ENCODE assay signal across 32 cellular contexts in genomic region chr22:21856197-21856596, GRCh38. TPM values are rescaled to one million over a fixed set of nuclear protein-coding genes. Genes with fewer than 3 reads are reported as not detected.
DNase-seq lines count a peak whose midpoint lies in the region; ATAC-seq, FAIRE-seq and TF ChIP-seq lines count a peak whose summit lies in the region.
"Had no signal": no experiment of that assay in that cellular context is flagged by ENCODE, and none has a peak within 500 bp of the region (broad histone marks: within the 10 kb centered on the region; RNA-seq: fewer than 3 reads in every experiment).

No MANE protein-coding gene starts in this region.

- H2AFZ ChIP-seq in GM12878 (ENCODE audit: control insufficient read depth, low read depth, low read length): no peak overlapping the region
- H2AFZ ChIP-seq: PC-9 had no signal

- peaks cover 71% of the 10 kb centered on the region for H3K79me2 ChIP-seq in GM12878 (ENCODE audit: control insufficient read depth, insufficient read depth, low read length)

- ATAC-seq in activated naive CD8-positive, alpha-beta T cell treated with anti-CD3 and anti-CD28 coated beads, Interleukin-2, amount 50 U/mL, for 24 hours: no peak
- ATAC-seq in GM12878: no peak
- peak; percentile 52 to 59 for ATAC-seq in right cardiac atrium
- no peak for ATAC-seq in psoas muscle
- ATAC-seq: left lung had no signal

- DNase-seq in activated naive CD8-positive, alpha-beta T cell treated with anti-CD3 and anti-CD28 coated beads, Interleukin-2, amount 50 U/mL, for 24 hours: no peak
- no peak for DNase-seq in GM12878 (ENCODE audit: low read depth, low spot score)
- DNase-seq in right cardiac atrium: no peak
- no peak for DNase-seq in psoas muscle
- DNase-seq in small intestine: no peak
- DNase-seq in osteocyte (ENCODE audit: extremely low spot score, unreplicated experiment): no peak
- no peak for DNase-seq in NCI-H1105 treated with DMSO at 0.1 percent for 48 hours (lab: John Stamatoyannopoulos, UW)
- DNase-seq: activated CD4-positive, alpha-beta memory T cell treated with anti-CD3 and anti-CD28 coated beads for 36 hours; activated CD4-positive, alpha-beta T cell treated with anti-CD3 and anti-CD28 coated beads for 1 hour; activated CD8-positive, alpha-beta memory T cell treated with anti-CD3 and anti-CD28 coated beads, Interleukin-2, amount 50 U/mL, for 48 hours; activated naive CD4-positive, alpha-beta T cell treated with anti-CD3 and anti-CD28 coated beads, Interleukin-2, amount 50 U/mL, for 16 hours; CD4-positive, alpha-beta memory T cell; cortex of kidney; glutamatergic neuron; GOT3; KG1; left lung; midbrain; naive B cell; NCI-H2029; NCI-H526; PC-9; SHP77; stimulated activated CD4-positive, alpha-beta T cell treated with anti-CD3 and anti-CD28 coated beads, Interleukin-1b, Interleukin-23, amount 100 ng/mL, for 48 hours had no signal

- RAD21 ChIA-PET in GM12878 (lab: Charles Lee; ENCODE audit: unreplicated experiment): no interaction called here

- SMC1A ChIA-PET in GM12878 (lab: Charles Lee; ENCODE audit: uncharacterized antibody, unreplicated experiment): interaction anchor here (2.2 kb wide), 1 partner anchor 93 kb away, joined by 10 read pairs; no protein-coding TSS in a partner anchor

- TF ChIP-seq CTCF in GM12878 (IDR thresholded peaks at IDR 0.05 in 2 of 3, conservative IDR thresholded peaks at IDR 0.05 in 1 of 3; ENCODE audit: control insufficient read depth in 2 of 3, extremely low read depth in 1 of 3, insufficient read depth in 1 of 3, low read depth in 3 of 3, low read length in 3 of 3) (no peak), psoas muscle (IDR thresholded peaks at IDR 0.05) (no peak), osteocyte (IDR thresholded peaks at IDR 0.05) (no peak)

- H3K4me3 Mint-ChIP-seq in activated naive CD8-positive, alpha-beta T cell: peak overlapping the region; percentile 46
- H3K4me3 Mint-ChIP-seq in activated naive CD8-positive, alpha-beta T cell treated with anti-CD3 and anti-CD28 coated beads, Interleukin-2, amount 50 U/mL, for 24 hours: no peak overlapping the region
- no peak overlapping the region for H3K4me3 Mint-ChIP-seq in osteocyte (ENCODE audit: unreplicated experiment)
- H3K4me3 Mint-ChIP-seq: activated CD4-positive, alpha-beta memory T cell treated with anti-CD3 and anti-CD28 coated beads for 36 hours; activated T-helper 1 cell treated with anti-CD3 and anti-CD28 coated beads, Interleukin-12 subunit alpha, Interleukin-12 subunit beta, Interleukin-2, Interleukin-4 antibody, amounts not matched to agents 30 ng/mL and 10 ng/mL and 1 ng/mL, durations not matched to agents 14 hours and 24 hours and 36 hours; stimulated activated naive CD8-positive, alpha-beta T cell treated with anti-CD3 and anti-CD28 coated beads, Interleukin-15, Interleukin-2, amounts not matched to agents 100 ng/mL and 50 ng/mL, for 24 hours had no signal

- no peak for TF ChIP-seq RAD21 in GM12878 (IDR thresholded peaks at IDR 0.05; ENCODE audit: insufficient read depth, low read depth, low read length)

- intact Hi-C loops in GM12878 (cut with micrococcal nuclease; ENCODE audit: unreplicated experiment): no loop called here
- intact Hi-C loops in right cardiac atrium (cut with DNase I): no loop called here
- intact Hi-C loops in psoas muscle (cut with DNase I): no loop called here

- BruUV-seq in GM12878 (replicated peaks; lab: Mats Ljungman, UMichigan): TSS peak; percentile 3

- H3K36me3 ChIP-seq in GM12878 (ENCODE audit: control insufficient read depth in 2 of 2, insufficient read depth in 2 of 2, low read length in 1 of 2) (no peaks in the 10 kb centered on the region; a peak in 1 of 4 replicates), psoas muscle (ENCODE audit: insufficient read depth in 1 of 2, low read depth in 1 of 2) (peaks cover 0 to 5% of the 10 kb centered on the region in 2 donors), small intestine (ENCODE audit: control insufficient read depth in 2 of 2, insufficient read depth in 2 of 2, low read length in 2 of 2) (no peaks in the 10 kb centered on the region)
- H3K36me3 ChIP-seq: left lung, thoracic aorta had no signal

- peaks cover 2% of the 10 kb centered on the region for H3K36me3 Mint-ChIP-seq in activated naive CD8-positive, alpha-beta T cell
- H3K36me3 Mint-ChIP-seq in activated naive CD8-positive, alpha-beta T cell treated with anti-CD3 and anti-CD28 coated beads, Interleukin-2, amount 50 U/mL, for 24 hours (ENCODE audit: low read depth): peaks cover 17% of the 10 kb centered on the region
- H3K36me3 Mint-ChIP-seq in osteocyte (ENCODE audit: unreplicated experiment): no peaks in the 10 kb centered on the region
- H3K36me3 Mint-ChIP-seq: naive B cell had no signal

- H3K4me1 ChIP-seq in GM12878 (ENCODE audit: control insufficient read depth, insufficient read depth, low read length) (peaks cover 18% of the 10 kb centered on the region), right cardiac atrium (ENCODE audit: control insufficient read depth, insufficient read depth, low read length) (peaks cover 14% of the 10 kb centered on the region), psoas muscle (peaks cover 56% of the 10 kb centered on the region), small intestine (ENCODE audit: control insufficient read depth in 2 of 2, insufficient read depth in 1 of 2, low read depth in 1 of 2, low read length in 1 of 2) (peaks cover 8 to 23% of the 10 kb centered on the region in 2 donors)

- CTCF ChIA-PET in GM12878 (lab: Yijun Ruan, JAX): interaction anchor here (2.5 kb wide), 1 partner anchor 10 kb away, joined by 6 read pairs; no protein-coding TSS in a partner anchor

- H3K27ac ChIP-seq in GM12878 (ENCODE audit: control insufficient read depth, insufficient read depth) (no peak overlapping the region), right cardiac atrium (ENCODE audit: low read length) (peak overlapping the region; percentile 68), psoas muscle (peak overlapping the region; percentile 3), small intestine (ENCODE audit: low read depth in 1 of 2, low read length in 1 of 2) (no peak overlapping the region)
- H3K27ac ChIP-seq: PC-9 had no signal

- H3K4me3 ChIP-seq in GM12878 (no peak overlapping the region), right cardiac atrium (ENCODE audit: low read length) (no peak overlapping the region), psoas muscle (no peak overlapping the region), small intestine (ENCODE audit: low read depth in 1 of 2, low read length in 2 of 2) (no peak overlapping the region)
- H3K4me3 ChIP-seq: left lung, PC-9, smooth muscle cell, thoracic aorta had no signal

- H3K4me1 Mint-ChIP-seq in activated naive CD8-positive, alpha-beta T cell (ENCODE audit: low read depth): peaks cover 84% of the 10 kb centered on the region
- H3K4me1 Mint-ChIP-seq in activated naive CD8-positive, alpha-beta T cell treated with anti-CD3 and anti-CD28 coated beads, Interleukin-2, amount 50 U/mL, for 24 hours: peaks cover 71% of the 10 kb centered on the region
- H3K4me1 Mint-ChIP-seq in osteocyte (ENCODE audit: unreplicated experiment): peaks cover 71% of the 10 kb centered on the region

- H3K27me3 ChIP-seq in GM12878 (replicated peaks in 1 of 2; ENCODE audit: control insufficient read depth in 2 of 2, insufficient read depth in 2 of 2, low read length in 1 of 2): no peaks in the 10 kb centered on the region
- H3K27me3 ChIP-seq in right cardiac atrium (ENCODE audit: control insufficient read depth, insufficient read depth): no peaks in the 10 kb centered on the region
- H3K27me3 ChIP-seq in psoas muscle (ENCODE audit: insufficient read depth in 3 of 3, low read length in 2 of 3): no peaks in the 10 kb centered on the region
- no peaks in the 10 kb centered on the region for H3K27me3 ChIP-seq in small intestine (ENCODE audit: control insufficient read depth in 2 of 2, insufficient read depth in 2 of 2, low read length in 2 of 2)
- H3K27me3 ChIP-seq: left lung had no signal

- no peak overlapping the region for H3K27ac Mint-ChIP-seq in activated naive CD8-positive, alpha-beta T cell
- no peak overlapping the region for H3K27ac Mint-ChIP-seq in activated naive CD8-positive, alpha-beta T cell treated with anti-CD3 and anti-CD28 coated beads, Interleukin-2, amount 50 U/mL, for 24 hours
- no peak overlapping the region for H3K27ac Mint-ChIP-seq in osteocyte (ENCODE audit: unreplicated experiment)
- H3K27ac Mint-ChIP-seq: activated CD4-positive, alpha-beta memory T cell treated with anti-CD3 and anti-CD28 coated beads for 36 hours; activated T-helper 1 cell treated with anti-CD3 and anti-CD28 coated beads, Interleukin-12 subunit alpha, Interleukin-12 subunit beta, Interleukin-2, Interleukin-4 antibody, amounts not matched to agents 30 ng/mL and 10 ng/mL and 1 ng/mL, durations not matched to agents 14 hours and 24 hours and 36 hours; stimulated activated naive CD8-positive, alpha-beta T cell treated with anti-CD3 and anti-CD28 coated beads, Interleukin-15, Interleukin-2, amounts not matched to agents 100 ng/mL and 50 ng/mL, for 24 hours had no signal

- WGBS in GM12878 (ENCODE audit: insufficient coverage, insufficient replicate concordance, low lambda C conversion rate, missing lambda C conversion rate): 99% methylated on average over 10 of the region's 10 CpGs
- 65% methylated on average over 10 of the region's 10 CpGs for WGBS in right cardiac atrium
- 87 to 94% (median 91%) methylated on average over 10 of the region's 10 CpGs for WGBS in psoas muscle, 3 donors
- 90 to 96% (median 94%) methylated on average over 10 of the region's 10 CpGs for WGBS in small intestine, 3 donors

- no peak overlapping the region for H3K9ac ChIP-seq in GM12878 (ENCODE audit: control insufficient read depth, insufficient read depth, low read length)

- no peak for FAIRE-seq in GM12878 (lab: Jason Lieb, UNC)
- FAIRE-seq in small intestine (lab: Jason Lieb, UNC): no peak
- FAIRE-seq: GM19239, islet of Langerhans, urothelium cell line had no signal

- no peaks in the 10 kb centered on the region for H3K9me3 ChIP-seq in GM12878 (replicated peaks; ENCODE audit: control insufficient read depth, insufficient read depth, low read length)
- H3K9me3 ChIP-seq in right cardiac atrium (ENCODE audit: control insufficient read depth, low read length): no peaks in the 10 kb centered on the region
- no peaks in the 10 kb centered on the region for H3K9me3 ChIP-seq in psoas muscle
- no peaks in the 10 kb centered on the region for H3K9me3 ChIP-seq in small intestine (ENCODE audit: control insufficient read depth, low read depth)
- H3K9me3 ChIP-seq: left lung, thoracic aorta had no signal

- no peaks in the 10 kb centered on the region for H3K9me3 Mint-ChIP-seq in activated naive CD8-positive, alpha-beta T cell (ENCODE audit: low read depth)
- H3K9me3 Mint-ChIP-seq in activated naive CD8-positive, alpha-beta T cell treated with anti-CD3 and anti-CD28 coated beads, Interleukin-2, amount 50 U/mL, for 24 hours: no peaks in the 10 kb centered on the region
- no peaks in the 10 kb centered on the region for H3K9me3 Mint-ChIP-seq in osteocyte (ENCODE audit: unreplicated experiment)
- H3K9me3 Mint-ChIP-seq: activated CD4-positive, alpha-beta memory T cell treated with anti-CD3 and anti-CD28 coated beads for 36 hours; activated T-helper 1 cell treated with anti-CD3 and anti-CD28 coated beads, Interleukin-12 subunit alpha, Interleukin-12 subunit beta, Interleukin-2, Interleukin-4 antibody, amounts not matched to agents 30 ng/mL and 10 ng/mL and 1 ng/mL, durations not matched to agents 14 hours and 24 hours and 36 hours; CD4-positive, alpha-beta memory T cell; naive B cell; stimulated activated naive CD8-positive, alpha-beta T cell treated with anti-CD3 and anti-CD28 coated beads, Interleukin-15, Interleukin-2, amounts not matched to agents 100 ng/mL and 50 ng/mL, for 24 hours had no signal

- TF ChIP-seq POLR2A in GM12878 (IDR thresholded peaks at IDR 0.05; ENCODE audit: low read depth, low read length): no peak

- POLR2A ChIA-PET in GM12878 (lab: Charles Lee): no interaction called here

- no peak overlapping the region for H3K4me2 ChIP-seq in GM12878 (ENCODE audit: control insufficient read depth, insufficient read depth)
- H3K4me2 ChIP-seq: PC-9, smooth muscle cell had no signal

- TF ChIP-seq EP300 in GM12878 (IDR thresholded peaks at IDR 0.05; ENCODE audit: borderline replicate concordance in 1 of 2, control insufficient read depth in 1 of 2, low read depth in 2 of 2, low read length in 2 of 2): no peak

- in situ Hi-C loops in GM12878 (cut with MboI): no loop called here

- H4K20me1 ChIP-seq in GM12878 (ENCODE audit: control insufficient read depth, insufficient read depth): peaks cover 16% of the 10 kb centered on the region

- no peaks in the 10 kb centered on the region for H3K27me3 Mint-ChIP-seq in activated naive CD8-positive, alpha-beta T cell
- no peaks in the 10 kb centered on the region for H3K27me3 Mint-ChIP-seq in activated naive CD8-positive, alpha-beta T cell treated with anti-CD3 and anti-CD28 coated beads, Interleukin-2, amount 50 U/mL, for 24 hours
- no peaks in the 10 kb centered on the region for H3K27me3 Mint-ChIP-seq in osteocyte (ENCODE audit: unreplicated experiment)
- H3K27me3 Mint-ChIP-seq: activated CD4-positive, alpha-beta memory T cell treated with anti-CD3 and anti-CD28 coated beads for 36 hours; CD4-positive, alpha-beta memory T cell; naive B cell; stimulated activated naive CD8-positive, alpha-beta T cell treated with anti-CD3 and anti-CD28 coated beads, Interleukin-15, Interleukin-2, amounts not matched to agents 100 ng/mL and 50 ng/mL, for 24 hours had no signal

RNA-seq across cellular contexts. Expression of gene MAPK1, which starts 11.2 kb away (rescaled TPM):
- total RNA-seq in GM12878 (2013; cell fraction: nucleolus; rRNA removed): 74.3 and 78.3 TPM in 2 replicates
- total RNA-seq in GM12878 (2014; rRNA removed) (41.5 and 51.6 TPM in 2 replicates), GM12878 (2014; rRNA removed; fragmentation: Illumina TruSeq; extraction: Trizol) (53.3 and 63.6 TPM in 2 replicates), GM12878 (2021) (102 and 105 TPM in 2 replicates), right cardiac atrium (100 to 1,000 TPM; 116 to 126 (median 123) TPM), psoas muscle (100 to 1,000 TPM in 1 of 4 donors, 10 to 100 TPM in 3; 78.3 to 101 (median 96.9) TPM), osteocyte (154 and 159 TPM in 2 replicates)
- 21.8 TPM for polyA plus RNA-seq in GM12878 (2011; ENCODE audit: low read depth)
- polyA plus RNA-seq in GM12878 (2011; rRNA removed) (118 and 123 TPM in 2 replicates), GM12878 (2014; fragmentation: Illumina TruSeq; extraction: Trizol) (75.7 and 87.7 TPM in 2 replicates), GM12878 (2014; fragmentation: Nextera tagmentation; extraction: Ambion mirVana) (10 to 100 TPM; 12.1 to 19.3 TPM), GM12878 (2014; rRNA removed) (53.2 and 58.6 TPM in 2 replicates), GM12878 (2016; fragmentation: Nextera tagmentation; extraction: Ambion mirVana) (10 to 100 TPM in 1 of 2 experiments, 1 to 10 TPM in 1; 7.0 to 87.6 TPM), right cardiac atrium (14.8 TPM), psoas muscle (10 to 100 TPM; 11.0 to 64.1 (median 14.8) TPM), small intestine (10 to 100 TPM; 10.3 to 17.0 (median 11.4) TPM)
- polyA plus RNA-seq in GM12878 (2011; cell fraction: cytosol; rRNA removed): 47.2 and 49.6 TPM in 2 replicates
- polyA plus RNA-seq in GM12878 (2011; cell fraction: nucleus; rRNA removed): 34.8 and 46.6 TPM in 2 replicates
- polyA plus RNA-seq in GM12878 (2012): 25.6 and 37.4 TPM in 2 replicates
- polyA minus RNA-seq in GM12878 (2011; rRNA and poly(A)+ RNA removed): 47.8 and 94.9 TPM in 2 replicates
- polyA minus RNA-seq in GM12878 (2011; cell fraction: cytosol; rRNA and poly(A)+ RNA removed): 17.0 and 27.3 TPM in 2 replicates
- 10.4 and 15.2 TPM in 2 replicates for polyA minus RNA-seq in GM12878 (2011; cell fraction: nucleus; rRNA and poly(A)+ RNA removed)

Comparison
In these comparisons a context has a peak if more than half of its experiments do, and no peak if none do; other contexts are left out.
1. ATAC-seq: peak in right cardiac atrium (2 of 2); none in activated naive CD8-positive, alpha-beta T cell treated with anti-CD3 and anti-CD28 coated beads, Interleukin-2, amount 50 U/mL, for 24 hours (single experiment), GM12878 (single experiment) and psoas muscle (0 of 4).
2. H3K27ac ChIP-seq: peak in right cardiac atrium (single experiment) and psoas muscle (single experiment); none in GM12878 (single experiment) and small intestine (0 of 2).